In the genomic region with DNA sequence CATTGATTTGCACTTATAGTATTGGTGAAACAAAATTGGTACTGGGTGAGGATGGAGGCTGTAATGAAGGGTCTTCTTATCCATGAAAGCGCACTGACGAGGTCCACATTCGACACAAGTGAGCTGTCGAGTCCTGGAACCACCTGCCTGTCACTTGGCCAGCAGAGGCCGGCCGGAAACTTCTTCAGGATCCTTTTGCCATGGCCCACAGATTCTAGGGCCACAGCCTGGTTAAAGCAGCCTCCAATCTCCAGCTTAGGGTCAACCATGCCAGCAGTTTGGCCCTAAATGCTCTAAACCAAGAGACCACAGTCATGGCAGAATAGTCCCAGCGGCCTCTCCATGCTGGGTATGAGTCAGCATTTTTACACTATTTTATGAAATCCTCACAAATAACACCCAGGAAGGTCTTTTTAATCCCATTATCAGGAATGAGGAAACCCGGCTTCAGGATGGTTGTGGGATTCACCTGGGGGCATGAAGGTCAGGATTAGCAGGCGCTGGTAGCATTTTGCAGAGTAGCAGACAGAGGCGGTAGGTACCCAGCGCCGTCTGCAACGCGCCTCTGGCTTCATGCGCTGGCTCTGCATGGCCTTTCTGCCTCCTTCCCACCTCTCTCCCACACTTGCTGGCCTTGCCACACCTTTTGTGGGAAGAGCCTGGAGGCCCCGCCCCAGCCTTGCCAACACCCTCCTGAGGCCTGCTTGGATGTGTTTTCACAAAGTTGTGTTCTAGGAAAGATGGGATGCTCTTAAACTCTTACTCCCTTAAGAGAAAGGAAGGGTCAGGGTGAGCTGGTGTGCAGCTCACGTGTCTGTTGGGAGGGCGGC, we compare ENCODE assay signal across 17 cellular contexts. TPM values are rescaled to one million over a fixed set of nuclear protein-coding genes. Genes with fewer than 3 reads are reported as not detected.
A peak's percentile ranks its signal among the peaks of the same experiment; 100 is the strongest.
DNase-seq lines count a peak whose midpoint lies in the region; ATAC-seq and TF ChIP-seq lines count a peak whose summit lies in the region.
"Had no signal": no experiment of that assay in that cellular context is flagged by ENCODE, and none has a peak within 500 bp of the region (broad histone marks: within the 10 kb centered on the region; RNA-seq: fewer than 3 reads in every experiment).

No MANE protein-coding gene starts in this region.

- TF ChIP-seq POLR2A in breast epithelium (IDR thresholded peaks at IDR 0.05) (no peak), vagina (IDR thresholded peaks at IDR 0.05) (no peak)

- TF ChIP-seq CTCF in MCF 10A (IDR thresholded peaks at IDR 0.05; ENCODE audit: unreplicated experiment) (no peak), breast epithelium (IDR thresholded peaks at IDR 0.05) (no peak), coronary artery (IDR thresholded peaks at IDR 0.05) (no peak), vagina (IDR thresholded peaks at IDR 0.05) (no peak)

- H3K9me3 ChIP-seq in breast epithelium, result no peaks in the 10 kb centered on the region
- no peaks in the 10 kb centered on the region for H3K9me3 ChIP-seq in vagina
- H3K9me3 ChIP-seq: thyroid gland had no signal

- no peak overlapping the region for H3K4me3 Mint-ChIP-seq in MCF 10A (ENCODE audit: unreplicated experiment)
- H3K4me3 Mint-ChIP-seq in effector memory CD8-positive, alpha-beta T cell, result no peak overlapping the region
- H3K4me3 Mint-ChIP-seq: immature natural killer cell; naive thymus-derived CD8-positive, alpha-beta T cell; T-helper 17 cell had no signal

- CTCF ChIA-PET in MCF 10A (lab: Yijun Ruan, JAX), result interaction anchor here (0.8 kb wide), 1 partner anchor 25 kb away, joined by 3 read pairs; no protein-coding TSS in a partner anchor

- H3K4me1 Mint-ChIP-seq in MCF 10A (ENCODE audit: insufficient read depth, unreplicated experiment), result peaks cover 20% of the 10 kb centered on the region
- peaks cover 18 to 25% of the 10 kb centered on the region in 2 donors for H3K4me1 Mint-ChIP-seq in effector memory CD8-positive, alpha-beta T cell (ENCODE audit: low read depth in 2 of 2)

- H3K4me1 ChIP-seq in breast epithelium (no peaks in the 10 kb centered on the region), vagina (peaks cover 71% of the 10 kb centered on the region)

- H3K36me3 Mint-ChIP-seq in MCF 10A (ENCODE audit: insufficient read depth, unreplicated experiment), result peaks cover 32% of the 10 kb centered on the region
- H3K36me3 Mint-ChIP-seq in effector memory CD8-positive, alpha-beta T cell (ENCODE audit: insufficient read depth), result no peaks in the 10 kb centered on the region
- H3K36me3 Mint-ChIP-seq: immature natural killer cell; naive thymus-derived CD8-positive, alpha-beta T cell had no signal

- BruUV-seq in MCF 10A (replicated peaks; lab: Mats Ljungman, UMichigan), result no TSS peak

- H3K9me3 Mint-ChIP-seq in MCF 10A (ENCODE audit: unreplicated experiment), result no peaks in the 10 kb centered on the region
- H3K9me3 Mint-ChIP-seq in effector memory CD8-positive, alpha-beta T cell, result no peaks in the 10 kb centered on the region
- H3K9me3 Mint-ChIP-seq: immature natural killer cell; naive thymus-derived CD8-positive, alpha-beta T cell had no signal

- no peaks in the 10 kb centered on the region for H3K27me3 Mint-ChIP-seq in MCF 10A (ENCODE audit: insufficient read depth, unreplicated experiment)
- H3K27me3 Mint-ChIP-seq in effector memory CD8-positive, alpha-beta T cell, result no peaks in the 10 kb centered on the region

- peak; percentile 86 for DNase-seq in MCF 10A (ENCODE audit: unreplicated experiment)
- DNase-seq in breast epithelium (ENCODE audit: low spot score in 2 of 2), result no peak
- peak; percentile 33 for DNase-seq in coronary artery (ENCODE audit: low spot score)
- peak; percentile 69 for DNase-seq in mesenteric fat pad (ENCODE audit: low spot score)
- DNase-seq in vagina (ENCODE audit: extremely low spot score in 2 of 2), result peak in 1 of 2 donors; percentile 81
- DNase-seq in effector memory CD8-positive, alpha-beta T cell, result no peak
- DNase-seq in inferior parietal cortex (ENCODE audit: extremely low spot score), result no peak
- DNase-seq in SHP77 (lab: John Stamatoyannopoulos, UW), result no peak
- DNase-seq: cerebellar nuclear complex, DMS153, immature natural killer cell, MM.1S, NCI-H2171 treated with DMSO at 0.1 percent for 48 hours, T-helper 17 cell, thyroid gland had no signal

- H3K27me3 ChIP-seq in breast epithelium (no peaks in the 10 kb centered on the region), vagina (no peaks in the 10 kb centered on the region)
- H3K27me3 ChIP-seq: thyroid gland had no signal

- no peak overlapping the region for H3K27ac Mint-ChIP-seq in MCF 10A (ENCODE audit: low read depth, unreplicated experiment)
- H3K27ac Mint-ChIP-seq in effector memory CD8-positive, alpha-beta T cell, result no peak overlapping the region
- H3K27ac Mint-ChIP-seq: immature natural killer cell, T-helper 17 cell had no signal

- H3K4me3 ChIP-seq in breast epithelium (no peak overlapping the region), coronary artery (no peak overlapping the region), vagina (no peak overlapping the region)
- H3K4me3 ChIP-seq: smooth muscle cell, thyroid gland had no signal

- POLR2A ChIA-PET in MCF 10A (lab: Yijun Ruan, JAX), result interaction anchor here (0.8 to 4.2 kb wide), 7 partner anchors 8 to 98 kb away, joined by 3 to 52 read pairs (median 8); a partner anchor contains a TSS

- ATAC-seq in effector memory CD8-positive, alpha-beta T cell (replicated peaks), result no peak
- ATAC-seq: naive thymus-derived CD8-positive, alpha-beta T cell; T-helper 17 cell had no signal

- H3K36me3 ChIP-seq in breast epithelium, result no peaks in the 10 kb centered on the region
- H3K36me3 ChIP-seq in vagina, result peaks cover 0 to 18% of the 10 kb centered on the region in 2 donors
- H3K36me3 ChIP-seq: thyroid gland had no signal

- no peak overlapping the region for H3K27ac ChIP-seq in breast epithelium
- H3K27ac ChIP-seq in coronary artery, result no peak overlapping the region
- peak overlapping the region; percentile 35 for H3K27ac ChIP-seq in vagina
- H3K27ac ChIP-seq: thyroid gland had no signal

- intact Hi-C loops in MCF 10A (cut with micrococcal nuclease) (loop anchor here (2.0 kb wide), 1 partner anchor 14 kb away; no protein-coding TSS in a partner anchor), breast epithelium (cut with DNase I; ENCODE audit: low total_unique reads) (no loop called here), vagina (cut with DNase I) (no loop called here)

RNA-seq across cellular contexts. Expression of a gene that starts 15.2 kb away (rescaled TPM):
- total RNA-seq in MCF 10A (2022) (58.9 and 92.3 TPM in 2 replicates), breast epithelium (100 to 1,000 TPM in 2 of 3 donors, 10 to 100 TPM in 1; 85.9 to 146 (median 103) TPM), mesenteric fat pad (88.6 TPM), vagina (215 TPM)

Comparison
In these comparisons a context has a peak if more than half of its experiments do, and no peak if none do; other contexts are left out.
1. DNase-seq: peak in MCF 10A (single experiment), coronary artery (single experiment) and mesenteric fat pad (single experiment); none in breast epithelium (0 of 2), effector memory CD8-positive, alpha-beta T cell (0 of 3), inferior parietal cortex (single experiment) and SHP77 (0 of 2).